In genomic region chr11:587978-588380, GRCh38 we compare ENCODE assay signal across 8 cellular contexts. TPM values are rescaled to one million over a fixed set of nuclear protein-coding genes. Genes with fewer than 3 reads are reported as not detected.
A peak's percentile ranks its signal among the peaks of the same experiment; 100 is the strongest.
DNase-seq lines count a peak whose midpoint lies in the region; ATAC-seq, FAIRE-seq and TF ChIP-seq lines count a peak whose summit lies in the region.

No MANE protein-coding gene starts in this region.

- H3K27me3 ChIP-seq in CD4-positive, CD25-positive, alpha-beta regulatory T cell (ENCODE audit: control insufficient read depth, insufficient read depth, low read length): no peaks in the 10 kb centered on the region
- no peaks in the 10 kb centered on the region for H3K27me3 ChIP-seq in pancreas
- no peaks in the 10 kb centered on the region for H3K27me3 ChIP-seq in PC-9 (ENCODE audit: insufficient read depth, low read depth)

- no peaks in the 10 kb centered on the region for H3K79me2 ChIP-seq in PC-9 (ENCODE audit: low read depth)

- no peak overlapping the region for H3K4me2 ChIP-seq in PC-9

- POLR2A ChIA-PET in PC-9 (lab: Charles Lee; ENCODE audit: unreplicated experiment): no interaction called here

- peak overlapping the region; percentile 30 to 75 (median 62) for H3K4me3 Mint-ChIP-seq in CD4-positive, CD25-positive, alpha-beta regulatory T cell

- peak; percentile 54 to 80 (median 70) for DNase-seq in CD4-positive, CD25-positive, alpha-beta regulatory T cell
- DNase-seq in T-helper 22 cell (ENCODE audit: low read depth): peak; percentile 66
- peak; percentile 66 for DNase-seq in astrocyte of the hippocampus (ENCODE audit: low read depth, low spot score)
- peak in 2 of 6 donors; percentile 18 to 19 for DNase-seq in pancreas
- DNase-seq in PC-9: no peak

- H3K9me3 Mint-ChIP-seq in CD4-positive, CD25-positive, alpha-beta regulatory T cell: peaks cover 0 to 1% (median 0%) of the 10 kb centered on the region in 7 donors

- no peak for FAIRE-seq in pancreas (lab: Jason Lieb, UNC)

- peaks cover 37% of the 10 kb centered on the region for H3K36me3 Mint-ChIP-seq in CD4-positive, CD25-positive, alpha-beta regulatory T cell

- H3K4me1 ChIP-seq in CD4-positive, CD25-positive, alpha-beta regulatory T cell (ENCODE audit: control insufficient read depth, insufficient read depth, low read length, poor library complexity, severe bottlenecking): peaks cover 16% of the 10 kb centered on the region
- H3K4me1 ChIP-seq in pancreas (no peaks in the 10 kb centered on the region), PC-9 (replicated peaks; ENCODE audit: insufficient read depth) (no peaks in the 10 kb centered on the region)

- TF ChIP-seq POLR2A in GM18505 (IDR thresholded peaks at IDR 0.05; ENCODE audit: borderline replicate concordance, extremely low read depth, insufficient read depth, insufficient read length): no peak

- H3K9me2 ChIP-seq in PC-9 (ENCODE audit: insufficient read depth): no peaks in the 10 kb centered on the region

- H3K36me3 ChIP-seq in CD4-positive, CD25-positive, alpha-beta regulatory T cell (ENCODE audit: control insufficient read depth, insufficient read depth, low read length): peaks cover 75% of the 10 kb centered on the region
- H3K36me3 ChIP-seq in pancreas: peaks cover 0 to 42% (median 12%) of the 10 kb centered on the region in 3 donors
- H3K36me3 ChIP-seq in PC-9 (ENCODE audit: low read depth): no peaks in the 10 kb centered on the region

- peak overlapping the region; percentile 95 to 99 (median 98) for H3K27ac Mint-ChIP-seq in CD4-positive, CD25-positive, alpha-beta regulatory T cell

- H2AFZ ChIP-seq in PC-9: no peak overlapping the region

- no peaks in the 10 kb centered on the region for H3K27me3 Mint-ChIP-seq in CD4-positive, CD25-positive, alpha-beta regulatory T cell

- peak overlapping the region; percentile 74 for H3K27ac ChIP-seq in CD4-positive, CD25-positive, alpha-beta regulatory T cell (ENCODE audit: insufficient read depth, low read length, poor library complexity, severe bottlenecking)
- peak overlapping the region in 2 of 4 donors; percentile 12 to 30 for H3K27ac ChIP-seq in pancreas
- no peak overlapping the region for H3K27ac ChIP-seq in PC-9

- peaks cover 0 to 26% (median 11%) of the 10 kb centered on the region in 4 donors for H3K4me1 Mint-ChIP-seq in CD4-positive, CD25-positive, alpha-beta regulatory T cell

- no peaks in the 10 kb centered on the region for H3K9me3 ChIP-seq in CD4-positive, CD25-positive, alpha-beta regulatory T cell (ENCODE audit: control insufficient read depth in 2 of 2, low read length in 2 of 2)
- H3K9me3 ChIP-seq in pancreas (no peaks in the 10 kb centered on the region), PC-9 (ENCODE audit: insufficient read depth, low read depth) (no peaks in the 10 kb centered on the region)

- peak; percentile 92 for ATAC-seq in CD4-positive, CD25-positive, alpha-beta regulatory T cell (ENCODE audit: low read depth in 2 of 2)
- ATAC-seq in pancreas (peak in 3 of 4 donors; percentile 56 to 84 (median 68)), HG03432 (IDR thresholded peaks at IDR 0.05; ENCODE audit: unreplicated experiment) (no peak), GM18505 (IDR thresholded peaks at IDR 0.05; ENCODE audit: unreplicated experiment) (no peak), HG03469 (IDR thresholded peaks at IDR 0.05; ENCODE audit: unreplicated experiment) (no peak)

- no peak for TF ChIP-seq CTCF in pancreas (IDR thresholded peaks at IDR 0.05)
- TF ChIP-seq CTCF in PC-9 (conservative IDR thresholded peaks at IDR 0.05): no peak

- peaks cover 6% of the 10 kb centered on the region; the same call in 1 of the 2 replicates for H4K20me1 ChIP-seq in PC-9 (ENCODE audit: insufficient read depth)

- no TSS peak for BruUV-seq in PC-9 (replicated peaks; lab: Mats Ljungman, UMichigan)

- H3F3A ChIP-seq in PC-9 (ENCODE audit: insufficient read depth, low read depth): no peaks in the 10 kb centered on the region; the same call in 1 of the 2 replicates

- no peak overlapping the region for H3K4me3 ChIP-seq in CD4-positive, CD25-positive, alpha-beta regulatory T cell (ENCODE audit: low read depth, low read length)
- H3K4me3 ChIP-seq in pancreas (no peak overlapping the region), PC-9 (no peak overlapping the region)

- WGBS in pancreas, 2 donors: 78 to 88% methylated on average over 6 of the region's 6 CpGs

- intact Hi-C loops in pancreas (cut with DNase I): no loop called here
- intact Hi-C loops in PC-9 (cut with micrococcal nuclease; ENCODE audit: unreplicated experiment): no loop called here

- CTCF ChIA-PET in PC-9 (lab: Charles Lee): no interaction called here

RNA-seq across cellular contexts. Expression of gene PHRF1, which starts 11.7 kb away (rescaled TPM):
- total RNA-seq in CD4-positive, CD25-positive, alpha-beta regulatory T cell: 43.8 TPM
- polyA plus RNA-seq in CD4-positive, CD25-positive, alpha-beta regulatory T cell: 1 to 10 TPM; 3.8 to 6.0 (median 5.0) TPM
- total RNA-seq in pancreas (10 to 100 TPM; 11.2 to 17.2 (median 13.1) TPM), PC-9 (2021) (21.7 and 24.5 TPM in 2 replicates)
- polyA plus RNA-seq in pancreas: 10 to 100 TPM; 15.6 to 39.3 TPM

RNA-seq across cellular contexts. Expression of gene RASSF7, which starts 27.2 kb away (rescaled TPM):
- total RNA-seq in CD4-positive, CD25-positive, alpha-beta regulatory T cell: 27.2 TPM
- 10 to 100 TPM; 23.9 to 34.2 (median 31.8) TPM for polyA plus RNA-seq in CD4-positive, CD25-positive, alpha-beta regulatory T cell
- total RNA-seq in pancreas: 10 to 100 TPM; 17.6 to 35.7 (median 27.9) TPM
- polyA plus RNA-seq in pancreas: 100 to 1,000 TPM; 171 to 253 TPM
- total RNA-seq in PC-9 (2021): 36.2 and 40.8 TPM in 2 replicates

RNA-seq across cellular contexts. Expression of gene LMNTD2, which starts 27.4 kb away (rescaled TPM):
- total RNA-seq in CD4-positive, CD25-positive, alpha-beta regulatory T cell: 5.1 TPM
- polyA plus RNA-seq in CD4-positive, CD25-positive, alpha-beta regulatory T cell: 1 to 10 TPM in 2 of 4 donors, under 1 TPM in 2; 0.79 to 1.4 (median 1.0) TPM
- total RNA-seq in pancreas: 1 to 10 TPM; 2.7 to 6.9 (median 5.6) TPM
- 10 to 100 TPM; 10.4 to 24.2 TPM for polyA plus RNA-seq in pancreas
- 12.8 and 16.3 TPM in 2 replicates for total RNA-seq in PC-9 (2021)

RNA-seq across cellular contexts. Expression of gene IRF7, which starts 27.8 kb away (rescaled TPM):
- 120 TPM for total RNA-seq in CD4-positive, CD25-positive, alpha-beta regulatory T cell
- polyA plus RNA-seq in CD4-positive, CD25-positive, alpha-beta regulatory T cell: 10 to 100 TPM; 27.2 to 38.9 (median 28.6) TPM
- total RNA-seq in pancreas (10 to 100 TPM in 2 of 6 donors, 1 to 10 TPM in 4; 4.0 to 30.0 (median 9.1) TPM), PC-9 (2021) (10.7 and 13.1 TPM in 2 replicates)
- polyA plus RNA-seq in pancreas: 10 to 100 TPM; 33.4 to 36.6 TPM

RNA-seq across cellular contexts. Expression of gene CDHR5, which starts 36.8 kb away (rescaled TPM):
- total RNA-seq in CD4-positive, CD25-positive, alpha-beta regulatory T cell: not detected
- polyA plus RNA-seq in CD4-positive, CD25-positive, alpha-beta regulatory T cell: not detected
- total RNA-seq in pancreas (1 to 10 TPM in 5 of 6 donors, under 1 TPM in 1; 0.61 to 2.7 (median 1.5) TPM), PC-9 (2021) (not detected in 2 replicates)
- polyA plus RNA-seq in pancreas: 1 to 10 TPM; 1.3 to 4.4 TPM

Comparison
In these comparisons a context has a peak if more than half of its experiments do, and no peak if none do; other contexts are left out.
1. ATAC-seq: peak in CD4-positive, CD25-positive, alpha-beta regulatory T cell (2 of 2) and pancreas (3 of 4); none in HG03432 (single experiment), GM18505 (single experiment) and HG03469 (single experiment).
2. DNase-seq: peak in CD4-positive, CD25-positive, alpha-beta regulatory T cell (3 of 3), T-helper 22 cell (single experiment) and astrocyte of the hippocampus (single experiment); none in PC-9 (0 of 2).